In genomic region chr20:62845818-62846527, GRCh38 we compare ENCODE assay signal across 25 cellular contexts. TPM values are rescaled to one million over a fixed set of nuclear protein-coding genes. Genes with fewer than 3 reads are reported as not detected.
DNase-seq lines count a peak whose midpoint lies in the region; ATAC-seq, FAIRE-seq and TF ChIP-seq lines count a peak whose summit lies in the region.
"Had no signal": no experiment of that assay in that cellular context is flagged by ENCODE, and none has a peak within 500 bp of the region (broad histone marks: within the 10 kb centered on the region; RNA-seq: fewer than 3 reads in every experiment).

No MANE protein-coding gene starts in this region.

- intact Hi-C loops in Right ventricle myocardium superior (cut with DNase I) = no loop called here

- peaks cover 11% of the 10 kb centered on the region for H3K36me3 Mint-ChIP-seq in stimulated activated memory B cell treated with anti-CD40 and anti-IgM and Interleukin-4, amounts not matched to agents 10 μg/mL and 1 μg/mL and 100 μg/mL, for 72 hours

- DNase-seq in Right ventricle myocardium superior (no peak), right atrium auricular region (ENCODE audit: low spot score) (no peak), anterior cingulate cortex (lab: John Stamatoyannopoulos, UW) (peak in 35 of 58 donors; percentile 11 to 78 (median 48)), inferior parietal cortex (ENCODE audit: extremely low spot score) (peak; percentile 56), urothelium cell line (ENCODE audit: low spot score) (no peak), GF-D8 (lab: John Stamatoyannopoulos, UW) (no peak)
- DNase-seq: activated CD4-positive, alpha-beta memory T cell treated with anti-CD3 and anti-CD28 coated beads, Interleukin-2, amount 10 ng/mL, durations not matched to agents 7 days and 5 days; activated naive CD4-positive, alpha-beta T cell; activated T-cell treated with anti-CD3 and anti-CD28 coated beads, Interleukin-2, amount 50 U/mL, for 1 hour; DMS79; naive thymus-derived CD4-positive, alpha-beta T cell; NCI-H1105 treated with DMSO at 0.1 percent for 48 hours; NCI-H2107; NCI-H69; small intestine; stimulated activated CD4-positive, alpha-beta T cell treated with anti-CD3 and anti-CD28 coated beads, Interleukin-4, amount 100 ng/mL, for 24 hours had no signal

- peak; percentile 50 for ATAC-seq in Right ventricle myocardium superior (ENCODE audit: poor library complexity)
- no peak for ATAC-seq in stimulated activated memory B cell treated with anti-CD40 and anti-IgM and Interleukin-4, amounts not matched to agents 10 μg/mL and 1 μg/mL and 100 μg/mL, for 72 hours
- ATAC-seq in GM19397 (IDR thresholded peaks at IDR 0.05; ENCODE audit: unreplicated experiment) = no peak
- ATAC-seq: naive thymus-derived CD4-positive, alpha-beta T cell had no signal

- no peak overlapping the region for H3K27ac ChIP-seq in right atrium auricular region
- H3K27ac ChIP-seq: PC-9, vagina had no signal

- H3K36me3 ChIP-seq in right atrium auricular region = no peaks in the 10 kb centered on the region
- H3K36me3 ChIP-seq: vagina had no signal

- H3K4me1 Mint-ChIP-seq in stimulated activated memory B cell treated with anti-CD40 and anti-IgM and Interleukin-4, amounts not matched to agents 10 μg/mL and 1 μg/mL and 100 μg/mL, for 72 hours = peaks cover 6% of the 10 kb centered on the region
- H3K4me1 Mint-ChIP-seq: activated CD4-positive, alpha-beta memory T cell treated with anti-CD3 and anti-CD28 coated beads, Interleukin-2, amount 10 ng/mL, durations not matched to agents 7 days and 5 days had no signal

- H3K9me3 ChIP-seq in right atrium auricular region = no peaks in the 10 kb centered on the region
- H3K9me3 ChIP-seq: vagina had no signal

- no peak overlapping the region for H3K4me3 ChIP-seq in right atrium auricular region
- H3K4me3 ChIP-seq: PC-9, vagina had no signal

- H3K4me3 Mint-ChIP-seq in stimulated activated memory B cell treated with anti-CD40 and anti-IgM and Interleukin-4, amounts not matched to agents 10 μg/mL and 1 μg/mL and 100 μg/mL, for 72 hours = no peak overlapping the region
- H3K4me3 Mint-ChIP-seq: activated CD4-positive, alpha-beta memory T cell treated with anti-CD3 and anti-CD28 coated beads, Interleukin-2, amount 10 ng/mL, durations not matched to agents 7 days and 5 days; CD14-positive monocyte; naive thymus-derived CD4-positive, alpha-beta T cell had no signal

- TF ChIP-seq CTCF in right atrium auricular region (IDR thresholded peaks at IDR 0.05) = no peak

- no peak for FAIRE-seq in urothelium cell line (lab: Jason Lieb, UNC)
- FAIRE-seq: A204.1, islet of Langerhans, small intestine had no signal

- H3K9me3 Mint-ChIP-seq in stimulated activated memory B cell treated with anti-CD40 and anti-IgM and Interleukin-4, amounts not matched to agents 10 μg/mL and 1 μg/mL and 100 μg/mL, for 72 hours = no peaks in the 10 kb centered on the region
- H3K9me3 Mint-ChIP-seq: activated CD4-positive, alpha-beta memory T cell treated with anti-CD3 and anti-CD28 coated beads, Interleukin-2, amount 10 ng/mL, durations not matched to agents 7 days and 5 days had no signal

- peak overlapping the region; percentile 31 for H3K27ac Mint-ChIP-seq in stimulated activated memory B cell treated with anti-CD40 and anti-IgM and Interleukin-4, amounts not matched to agents 10 μg/mL and 1 μg/mL and 100 μg/mL, for 72 hours
- H3K27ac Mint-ChIP-seq: activated CD4-positive, alpha-beta memory T cell treated with anti-CD3 and anti-CD28 coated beads, Interleukin-2, amount 10 ng/mL, durations not matched to agents 7 days and 5 days; CD14-positive monocyte; progenitor cell of endocrine pancreas had no signal

- no peaks in the 10 kb centered on the region for H3K4me1 ChIP-seq in right atrium auricular region
- H3K4me1 ChIP-seq: vagina had no signal

- no peaks in the 10 kb centered on the region for H3K27me3 ChIP-seq in right atrium auricular region
- H3K27me3 ChIP-seq: vagina had no signal

- no peaks in the 10 kb centered on the region for H3K27me3 Mint-ChIP-seq in stimulated activated memory B cell treated with anti-CD40 and anti-IgM and Interleukin-4, amounts not matched to agents 10 μg/mL and 1 μg/mL and 100 μg/mL, for 72 hours
- H3K27me3 Mint-ChIP-seq: activated CD4-positive, alpha-beta memory T cell treated with anti-CD3 and anti-CD28 coated beads, Interleukin-2, amount 10 ng/mL, durations not matched to agents 7 days and 5 days; naive thymus-derived CD4-positive, alpha-beta T cell; progenitor cell of endocrine pancreas had no signal

RNA-seq across cellular contexts. Expression of gene TCFL5, which starts 15.6 kb away (rescaled TPM):
- total RNA-seq in Right ventricle myocardium superior (6.1 TPM), right atrium auricular region (1 to 10 TPM; 4.8 to 6.4 TPM)

RNA-seq across cellular contexts. Expression of gene COL9A3, which starts 29.1 kb away (rescaled TPM):
- total RNA-seq in Right ventricle myocardium superior (2.7 TPM), right atrium auricular region (1 to 10 TPM; 4.2 to 5.7 TPM)
- total RNA-seq: activated CD4-positive, alpha-beta memory T cell treated with anti-CD3 and anti-CD28 coated beads, Interleukin-2, amount 10 ng/mL, durations not matched to agents 7 days and 5 days; LHCN-M2 had no signal

RNA-seq across cellular contexts. Expression of gene OGFR, which starts 41.3 kb away (rescaled TPM):
- total RNA-seq in Right ventricle myocardium superior = 17.8 TPM
- 10 to 100 TPM; 17.3 to 31.2 TPM for total RNA-seq in right atrium auricular region

RNA-seq across cellular contexts. Expression of gene MRGBP, which starts 49.7 kb away (rescaled TPM):
- total RNA-seq in Right ventricle myocardium superior (10.2 TPM), right atrium auricular region (10 to 100 TPM in 1 of 2 donors, 1 to 10 TPM in 1; 8.4 to 11.1 TPM)

Comparison
In these comparisons a context has a peak if more than half of its experiments do, and no peak if none do; other contexts are left out.
1. DNase-seq: peak in anterior cingulate cortex (35 of 58) and inferior parietal cortex (single experiment); none in Right ventricle myocardium superior (single experiment), right atrium auricular region (single experiment), urothelium cell line (single experiment) and GF-D8 (single experiment).